Comparison of ENCODE assay signal across 1 cellular context in genomic region chr14:90649096-90649495, GRCh38.
TF ChIP-seq lines count a peak whose summit lies in the region.

No MANE protein-coding gene starts in this region.

TF ChIP-seq in GM23338, 12 proteins besides CTCF, POLR2A, EP300 and RAD21:
- TF ChIP-seq REST (IDR thresholded peaks at IDR 0.05; ENCODE audit: unreplicated experiment): no peak
- TF ChIP-seq JUNB (IDR thresholded peaks at IDR 0.05; ENCODE audit: unreplicated experiment): no peak
- no peak for TF ChIP-seq ZNF462 (CRISPR knock-in tag; IDR thresholded peaks at IDR 0.05)
- TF ChIP-seq NANOG (IDR thresholded peaks at IDR 0.05; ENCODE audit: borderline replicate concordance): no peak
- no peak for TF ChIP-seq ETS1 (IDR thresholded peaks at IDR 0.05)
- TF ChIP-seq ZNF114 (CRISPR knock-in tag; IDR thresholded peaks at IDR 0.05): no peak
- TF ChIP-seq POLR2AphosphoS5 (IDR thresholded peaks at IDR 0.05; ENCODE audit: low read depth): no peak
- no peak for TF ChIP-seq CREB1 (CRISPR knock-in tag; IDR thresholded peaks at IDR 0.05; ENCODE audit: low read depth)
- TF ChIP-seq ZNF331 (CRISPR knock-in tag; IDR thresholded peaks at IDR 0.05; ENCODE audit: low read depth): no peak
